Comparison of ENCODE assay signal across 8 cellular contexts in genomic region chrX:47190445-47191269, GRCh38. TPM values are rescaled to one million over a fixed set of nuclear protein-coding genes. Genes with fewer than 3 reads are reported as not detected.
DNase-seq lines count a peak whose midpoint lies in the region; ATAC-seq and TF ChIP-seq lines count a peak whose summit lies in the region.

No MANE protein-coding gene starts in this region.

- WGBS in ectodermal cell, 2 experiments = 3 to 5% methylated on average over 40 of the region's 40 CpGs
- 3 to 17% methylated on average over 37 to 40 of the region's 40 CpGs for WGBS in lung, 2 donors

- H3K27ac Mint-ChIP-seq in activated CD4-positive, alpha-beta memory T cell treated with anti-CD3 and anti-CD28 coated beads for 36 hours = peak overlapping the region; percentile 92

- H3K4me1 ChIP-seq in ectodermal cell (ENCODE audit: control insufficient read depth, insufficient read depth, low read length) (no peaks in the 10 kb centered on the region), lung (ENCODE audit: control insufficient read depth in 2 of 2, insufficient read depth in 2 of 2, low read length in 2 of 2) (peaks cover 4 to 8% of the 10 kb centered on the region in 2 donors)

- H3K4me3 ChIP-seq in ectodermal cell (ENCODE audit: insufficient read depth, low read depth, low read length) = peak overlapping the region; percentile 51
- H3K4me3 ChIP-seq in lung = peak overlapping the region; percentile 38

- CTCF ChIA-PET in activated CD4-positive, alpha-beta memory T cell treated with anti-CD3 and anti-CD28 coated beads for 36 hours (lab: Charles Lee) = interaction anchor here (1.0 to 2.4 kb wide), 4 partner anchors 46 to 333 kb away, joined by 7 to 18 read pairs (median 12); partner anchors contain the start of genes NDUFB11 and RBM10

- POLR2A ChIA-PET in activated CD4-positive, alpha-beta memory T cell treated with anti-CD3 and anti-CD28 coated beads for 36 hours (lab: Charles Lee) = interaction anchor here (1.0 to 2.4 kb wide), 6 partner anchors 27 to 333 kb away, joined by 3 to 18 read pairs (median 3); partner anchors contain the start of genes NDUFB11 and RBM10

- peaks cover 10% of the 10 kb centered on the region for H3K36me3 Mint-ChIP-seq in activated CD4-positive, alpha-beta memory T cell treated with anti-CD3 and anti-CD28 coated beads for 36 hours

- H3K27me3 Mint-ChIP-seq in activated CD4-positive, alpha-beta memory T cell treated with anti-CD3 and anti-CD28 coated beads for 36 hours = no peaks in the 10 kb centered on the region

- H3K4me1 Mint-ChIP-seq in activated CD4-positive, alpha-beta memory T cell treated with anti-CD3 and anti-CD28 coated beads for 36 hours (ENCODE audit: low read depth) = peaks cover 39% of the 10 kb centered on the region

- no peak overlapping the region for H3K27ac ChIP-seq in ectodermal cell (ENCODE audit: insufficient read depth, low read depth, low read length, poor library complexity, severe bottlenecking)
- H3K27ac ChIP-seq in lung (ENCODE audit: low read depth in 1 of 2, low read length in 1 of 2) = no peak overlapping the region

- no peak for TF ChIP-seq CTCF in lung (IDR thresholded peaks at IDR 0.05; ENCODE audit: control extremely low read depth, extremely low read depth)

- peaks cover 10% of the 10 kb centered on the region for H3K27me3 ChIP-seq in ectodermal cell (ENCODE audit: control insufficient read depth, insufficient read depth, low read length, poor library complexity, severe bottlenecking)
- H3K27me3 ChIP-seq in lung (ENCODE audit: control insufficient read depth, insufficient read depth) = no peaks in the 10 kb centered on the region

- H3K36me3 ChIP-seq in ectodermal cell (ENCODE audit: control insufficient read depth, insufficient read depth, low read length) (no peaks in the 10 kb centered on the region), lung (ENCODE audit: control insufficient read depth in 2 of 2, insufficient read depth in 2 of 2, low read length in 2 of 2) (peaks cover 0 to 4% of the 10 kb centered on the region in 2 donors)

- ATAC-seq in GM19397 (IDR thresholded peaks at IDR 0.05; ENCODE audit: unreplicated experiment) (peak; percentile 67), HG03571 (IDR thresholded peaks at IDR 0.05; ENCODE audit: unreplicated experiment) (peak; percentile 50), lung (ENCODE audit: insufficient read depth, low FRiP score) (peak; percentile 71)

- intact Hi-C loops in activated CD4-positive, alpha-beta memory T cell treated with anti-CD3 and anti-CD28 coated beads for 36 hours (cut with micrococcal nuclease) = loop anchor here (1.0 to 5.0 kb wide), 2 partner anchors 45 to 462 kb away; partner anchors contain the start of genes ELK1 and RBM10

- H3K9me3 ChIP-seq in ectodermal cell (ENCODE audit: control insufficient read depth, low read length) (no peaks in the 10 kb centered on the region), lung (ENCODE audit: control insufficient read depth in 2 of 2, insufficient read depth in 1 of 2, low read length in 1 of 2) (no peaks in the 10 kb centered on the region)

- H3K9me3 Mint-ChIP-seq in activated CD4-positive, alpha-beta memory T cell treated with anti-CD3 and anti-CD28 coated beads for 36 hours = no peaks in the 10 kb centered on the region

- peak; percentile 78 for DNase-seq in CD1c-positive myeloid dendritic cell (ENCODE audit: extremely low spot score)
- peak; percentile 85 for DNase-seq in NCI-H82 treated with DMSO at 0.1 percent for 48 hours (lab: John Stamatoyannopoulos, UW; ENCODE audit: unreplicated experiment)
- DNase-seq in activated CD4-positive, alpha-beta memory T cell treated with anti-CD3 and anti-CD28 coated beads for 36 hours = peak; percentile 90
- DNase-seq in lung (ENCODE audit: low spot score) = peak; percentile 82
- peak; percentile 65 to 82 (median 67) for DNase-seq in stimulated activated CD4-positive, alpha-beta T cell treated with anti-CD3 and anti-CD28 coated beads, TNF-alpha, amount 100 ng/mL, for 24 hours (ENCODE audit: low read depth in 3 of 3)

- peak overlapping the region; percentile 92 for H3K4me3 Mint-ChIP-seq in activated CD4-positive, alpha-beta memory T cell treated with anti-CD3 and anti-CD28 coated beads for 36 hours

RNA-seq across cellular contexts. Expression of gene UBA1, which starts 3.0 kb away (rescaled TPM):
- 100 to 1,000 TPM; 266 to 278 TPM for total RNA-seq in activated CD4-positive, alpha-beta memory T cell treated with anti-CD3 and anti-CD28 coated beads for 36 hours
- polyA plus RNA-seq in ectodermal cell (2013, experiment 1 of 4) = 360 TPM
- 370 TPM for polyA plus RNA-seq in ectodermal cell (2013, experiment 2 of 4)
- polyA plus RNA-seq in ectodermal cell (2013, experiment 3 of 4) = 262 TPM
- polyA plus RNA-seq in ectodermal cell (2013, experiment 4 of 4) = 287 TPM
- 100 to 1,000 TPM; 135 to 221 TPM for total RNA-seq in lung
- polyA plus RNA-seq in lung = 100 to 1,000 TPM in 1 of 2 donors, 10 to 100 TPM in 1; 92.5 to 127 TPM

RNA-seq across cellular contexts. Expression of gene CDK16, which starts 27.8 kb away (rescaled TPM):
- total RNA-seq in activated CD4-positive, alpha-beta memory T cell treated with anti-CD3 and anti-CD28 coated beads for 36 hours = 10 to 100 TPM; 64.3 to 68.8 TPM
- 145 TPM for polyA plus RNA-seq in ectodermal cell (2013, experiment 1 of 4)
- polyA plus RNA-seq in ectodermal cell (2013, experiment 2 of 4) = 150 TPM
- 139 TPM for polyA plus RNA-seq in ectodermal cell (2013, experiment 3 of 4)
- polyA plus RNA-seq in ectodermal cell (2013, experiment 4 of 4) = 151 TPM
- total RNA-seq in lung = 10 to 100 TPM; 60.6 to 93.5 TPM
- polyA plus RNA-seq in lung = 10 to 100 TPM; 50.1 to 60.3 TPM

RNA-seq across cellular contexts. Expression of gene USP11, which starts 42.2 kb away (rescaled TPM):
- 10 to 100 TPM; 25.7 to 27.7 TPM for total RNA-seq in activated CD4-positive, alpha-beta memory T cell treated with anti-CD3 and anti-CD28 coated beads for 36 hours
- polyA plus RNA-seq in ectodermal cell (2013, experiment 1 of 4) = 124 TPM
- polyA plus RNA-seq in ectodermal cell (2013, experiment 2 of 4) = 138 TPM
- 102 TPM for polyA plus RNA-seq in ectodermal cell (2013, experiment 3 of 4)
- 108 TPM for polyA plus RNA-seq in ectodermal cell (2013, experiment 4 of 4)
- 10 to 100 TPM; 57.0 to 74.8 TPM for total RNA-seq in lung
- 10 to 100 TPM; 22.9 to 23.4 TPM for polyA plus RNA-seq in lung

RNA-seq across cellular contexts. Expression of gene RBM10, which starts 45.6 kb away (rescaled TPM):
- 10 to 100 TPM; 61.0 to 62.3 TPM for total RNA-seq in activated CD4-positive, alpha-beta memory T cell treated with anti-CD3 and anti-CD28 coated beads for 36 hours
- 70.1 TPM for polyA plus RNA-seq in ectodermal cell (2013, experiment 1 of 4)
- 73.6 TPM for polyA plus RNA-seq in ectodermal cell (2013, experiment 2 of 4)
- 60.0 TPM for polyA plus RNA-seq in ectodermal cell (2013, experiment 3 of 4)
- polyA plus RNA-seq in ectodermal cell (2013, experiment 4 of 4) = 63.9 TPM
- 10 to 100 TPM; 30.2 to 38.6 TPM for total RNA-seq in lung
- polyA plus RNA-seq in lung = 10 to 100 TPM; 22.2 to 30.8 TPM

RNA-seq across cellular contexts. Expression of gene NDUFB11, which starts 46.2 kb away (rescaled TPM):
- 10 to 100 TPM; 86.4 to 89.1 TPM for total RNA-seq in activated CD4-positive, alpha-beta memory T cell treated with anti-CD3 and anti-CD28 coated beads for 36 hours
- 123 TPM for polyA plus RNA-seq in ectodermal cell (2013, experiment 1 of 4)
- polyA plus RNA-seq in ectodermal cell (2013, experiment 2 of 4) = 120 TPM
- polyA plus RNA-seq in ectodermal cell (2013, experiment 3 of 4) = 116 TPM
- polyA plus RNA-seq in ectodermal cell (2013, experiment 4 of 4) = 127 TPM
- 10 to 100 TPM; 72.7 to 79.3 TPM for total RNA-seq in lung
- polyA plus RNA-seq in lung = 10 to 100 TPM; 69.7 to 96.0 TPM
